Comparison of ENCODE assay signal across 8 cellular contexts in genomic region chr3:69385033-69385722, GRCh38. TPM values are rescaled to one million over a fixed set of nuclear protein-coding genes. Genes with fewer than 3 reads are reported as not detected.
DNase-seq lines count a peak whose midpoint lies in the region; ATAC-seq and TF ChIP-seq lines count a peak whose summit lies in the region.

No MANE protein-coding gene starts in this region.

- WGBS in mesendoderm (ENCODE audit: extremely low coverage, insufficient coverage, low lambda C conversion rate) = no CpG with 5 or more reads among the region's 11 CpGs
- WGBS in transverse colon (ENCODE audit: low coverage in 1 of 2), 2 donors = 12 to 22% methylated on average over 4 to 11 of the region's 11 CpGs

- H3K23ac ChIP-seq in mesendoderm (ENCODE audit: low read length) = no peak overlapping the region

- H3K27me3 ChIP-seq in mesendoderm (ENCODE audit: insufficient read depth, low read length, poor library complexity) = peaks cover 9% of the 10 kb centered on the region
- peaks cover 47% of the 10 kb centered on the region for H3K27me3 ChIP-seq in transverse colon

- H2AK5ac ChIP-seq in mesendoderm (ENCODE audit: low read length) = no peak overlapping the region

- H3K27ac Mint-ChIP-seq in activated CD8-positive, alpha-beta memory T cell treated with anti-CD3 and anti-CD28 coated beads, Interleukin-2, amount 10 ng/mL, durations not matched to agents 7 days and 5 days = no peak overlapping the region
- H3K27ac Mint-ChIP-seq in central memory CD8-positive, alpha-beta T cell (ENCODE audit: low read depth) = no peak overlapping the region

- H4K5ac ChIP-seq in mesendoderm (ENCODE audit: low read length) = no peak overlapping the region

- H3K9me3 ChIP-seq in transverse colon = no peaks in the 10 kb centered on the region

- H2BK15ac ChIP-seq in mesendoderm (replicated peaks; ENCODE audit: low read depth) = no peak overlapping the region

- H3K4me1 ChIP-seq in mesendoderm (ENCODE audit: control insufficient read depth, low read depth, low read length) (no peaks in the 10 kb centered on the region), transverse colon (peaks cover 2 to 27% (median 15%) of the 10 kb centered on the region in 4 donors)

- H3K27me3 Mint-ChIP-seq in activated CD8-positive, alpha-beta memory T cell treated with anti-CD3 and anti-CD28 coated beads, Interleukin-2, amount 10 ng/mL, durations not matched to agents 7 days and 5 days = peaks cover 88% of the 10 kb centered on the region
- H3K27me3 Mint-ChIP-seq in central memory CD8-positive, alpha-beta T cell = peaks cover 51% of the 10 kb centered on the region

- H3K4me1 Mint-ChIP-seq in activated CD8-positive, alpha-beta memory T cell treated with anti-CD3 and anti-CD28 coated beads, Interleukin-2, amount 10 ng/mL, durations not matched to agents 7 days and 5 days = peaks cover 11% of the 10 kb centered on the region
- H3K4me1 Mint-ChIP-seq in central memory CD8-positive, alpha-beta T cell = peaks cover 8% of the 10 kb centered on the region

- TF ChIP-seq CTCF in transverse colon (IDR thresholded peaks at IDR 0.05) = no peak

- H4K8ac ChIP-seq in mesendoderm (ENCODE audit: low read depth, low read length) = no peak overlapping the region

- no peak for DNase-seq in activated CD8-positive, alpha-beta memory T cell treated with anti-CD3 and anti-CD28 coated beads, Interleukin-2, amount 10 ng/mL, durations not matched to agents 7 days and 5 days
- no peak for DNase-seq in activated CD8-positive, alpha-beta memory T cell treated with anti-CD3 and anti-CD28 coated beads, Interleukin-2, amount 50 U/mL, for 48 hours
- DNase-seq in central memory CD8-positive, alpha-beta T cell (ENCODE audit: low spot score in 2 of 2) = no peak
- DNase-seq in mesendoderm (no peak), transverse colon (no peak), retina (no peak), CD1c-positive myeloid dendritic cell (ENCODE audit: extremely low spot score) (no peak), NCI-H345 (lab: John Stamatoyannopoulos, UW) (no peak)

- H3K36me3 Mint-ChIP-seq in activated CD8-positive, alpha-beta memory T cell treated with anti-CD3 and anti-CD28 coated beads, Interleukin-2, amount 10 ng/mL, durations not matched to agents 7 days and 5 days = no peaks in the 10 kb centered on the region
- peaks cover 2% of the 10 kb centered on the region for H3K36me3 Mint-ChIP-seq in central memory CD8-positive, alpha-beta T cell (ENCODE audit: insufficient read depth)

- no peak overlapping the region for H2BK120ac ChIP-seq in mesendoderm (ENCODE audit: low read depth, low read length)

- TF ChIP-seq POLR2A in transverse colon (IDR thresholded peaks at IDR 0.05) = no peak

- peak overlapping the region; percentile 7 for H3K4me2 ChIP-seq in mesendoderm (ENCODE audit: low read length)

- H3K18ac ChIP-seq in mesendoderm (ENCODE audit: low read length) = no peak overlapping the region

- in situ Hi-C loops in transverse colon (cut with MboI; ENCODE audit: low pct_ligation_motif_present in 1 of 4, low pct_unique_long_range_greater_than_20kb in 1 of 4, low sequenced_read_pairs in 3 of 4) = no loop called here

- H2BK5ac ChIP-seq in mesendoderm (ENCODE audit: low read length) = no peak overlapping the region

- H3K36me3 ChIP-seq in mesendoderm (ENCODE audit: control insufficient read depth, insufficient read depth, low read length) (no peaks in the 10 kb centered on the region), transverse colon (no peaks in the 10 kb centered on the region)

- no peak overlapping the region for H3K9ac ChIP-seq in mesendoderm (ENCODE audit: low read length)

- no peak for TF ChIP-seq EP300 in transverse colon (IDR thresholded peaks at IDR 0.05; ENCODE audit: low read depth)

- H3K9me3 Mint-ChIP-seq in activated CD8-positive, alpha-beta memory T cell treated with anti-CD3 and anti-CD28 coated beads, Interleukin-2, amount 10 ng/mL, durations not matched to agents 7 days and 5 days (ENCODE audit: low read depth) = no peaks in the 10 kb centered on the region
- no peaks in the 10 kb centered on the region for H3K9me3 Mint-ChIP-seq in central memory CD8-positive, alpha-beta T cell

- H3K79me2 ChIP-seq in mesendoderm (ENCODE audit: control insufficient read depth, insufficient read depth, low read length) = no peaks in the 10 kb centered on the region

- no peak overlapping the region for H3K27ac ChIP-seq in mesendoderm (ENCODE audit: low read depth, low read length)
- peak overlapping the region in 3 of 4 donors; percentile 43 to 50 (median 44) for H3K27ac ChIP-seq in transverse colon

- peak overlapping the region; percentile 43 for H3K4me3 Mint-ChIP-seq in activated CD8-positive, alpha-beta memory T cell treated with anti-CD3 and anti-CD28 coated beads, Interleukin-2, amount 10 ng/mL, durations not matched to agents 7 days and 5 days
- H3K4me3 Mint-ChIP-seq in central memory CD8-positive, alpha-beta T cell = peak overlapping the region; percentile 79

- no peak overlapping the region for H3K56ac ChIP-seq in mesendoderm (ENCODE audit: low read length)

- intact Hi-C loops in transverse colon (cut with DNase I; ENCODE audit: low total_unique reads) = no loop called here

- H3K79me1 ChIP-seq in mesendoderm (ENCODE audit: low read length) = no peaks in the 10 kb centered on the region

- H3K4me3 ChIP-seq in mesendoderm (ENCODE audit: low read length) (no peak overlapping the region), transverse colon (peak overlapping the region in 3 of 4 donors; percentile 29 to 60 (median 34))

- ATAC-seq in activated CD8-positive, alpha-beta memory T cell treated with anti-CD3 and anti-CD28 coated beads, Interleukin-2, amount 10 ng/mL, durations not matched to agents 7 days and 5 days = no peak
- ATAC-seq in central memory CD8-positive, alpha-beta T cell (replicated peaks; ENCODE audit: extremely low read depth, poor library complexity, severe bottlenecking) = no peak

- H3K4ac ChIP-seq in mesendoderm (ENCODE audit: low read depth, low read length) = no peak overlapping the region

- CTCF ChIA-PET in activated CD8-positive, alpha-beta memory T cell treated with anti-CD3 and anti-CD28 coated beads, Interleukin-2, amount 10 ng/mL, durations not matched to agents 7 days and 5 days (lab: Charles Lee) = interaction anchor here (1.1 to 2.0 kb wide), 5 partner anchors 59 to 266 kb away, joined by 3 to 10 read pairs (median 5); no protein-coding TSS in a partner anchor

RNA-seq across cellular contexts. Expression of gene FRMD4B, which starts 0.7 kb away (rescaled TPM):
- total RNA-seq in activated CD8-positive, alpha-beta memory T cell treated with anti-CD3 and anti-CD28 coated beads, Interleukin-2, amount 10 ng/mL, durations not matched to agents 7 days and 5 days = 10 to 100 TPM; 55.8 to 68.2 TPM
- polyA plus RNA-seq in mesendoderm (2013, experiment 1 of 2) = 2.9 TPM
- polyA plus RNA-seq in mesendoderm (2013, experiment 2 of 2) = 3.6 TPM
- total RNA-seq in transverse colon = 10 to 100 TPM; 15.5 to 36.7 (median 26.0) TPM
